14 cellular contexts compared by ENCODE assay signal in genomic region chr16:2779151-2779920, GRCh38. TPM values are rescaled to one million over a fixed set of nuclear protein-coding genes. Genes with fewer than 3 reads are reported as not detected.
DNase-seq lines count a peak whose midpoint lies in the region; ATAC-seq and TF ChIP-seq lines count a peak whose summit lies in the region.
"Had no signal": no experiment of that assay in that cellular context is flagged by ENCODE, and none has a peak within 500 bp of the region (broad histone marks: within the 10 kb centered on the region; RNA-seq: fewer than 3 reads in every experiment).

No MANE protein-coding gene starts in this region.

- no peak overlapping the region for H3K27ac ChIP-seq in CD4-positive, CD25-positive, alpha-beta regulatory T cell (ENCODE audit: insufficient read depth, low read length, poor library complexity, severe bottlenecking)
- H3K27ac ChIP-seq in HEK293 (ENCODE audit: extremely low read depth, low read depth, low read length): no peak overlapping the region

- H3K27me3 Mint-ChIP-seq in CD4-positive, CD25-positive, alpha-beta regulatory T cell: peaks cover 5% of the 10 kb centered on the region
- H3K27me3 Mint-ChIP-seq in activated naive CD8-positive, alpha-beta T cell treated with anti-CD3 and anti-CD28 coated beads for 36 hours: no peaks in the 10 kb centered on the region
- H3K27me3 Mint-ChIP-seq in natural killer cell treated with Interleukin-12 subunit alpha and Interleukin-12 subunit beta and Interleukin-15 and Interleukin-18, amount 100 ng/mL, for 72 hours: no peaks in the 10 kb centered on the region

- H3K4me1 ChIP-seq in CD4-positive, CD25-positive, alpha-beta regulatory T cell (ENCODE audit: control insufficient read depth, insufficient read depth, low read length, poor library complexity, severe bottlenecking): peaks cover 33% of the 10 kb centered on the region
- peaks cover 2% of the 10 kb centered on the region; the same call in 1 of the 2 replicates for H3K4me1 ChIP-seq in HEK293 (ENCODE audit: control insufficient read depth, insufficient read depth, low read length)

- H3K9me3 ChIP-seq in CD4-positive, CD25-positive, alpha-beta regulatory T cell (ENCODE audit: control insufficient read depth in 2 of 2, low read length in 2 of 2): no peaks in the 10 kb centered on the region
- no peaks in the 10 kb centered on the region for H3K9me3 ChIP-seq in HEK293 (ENCODE audit: control insufficient read depth, insufficient read depth, low read depth, low read length)
- H3K9me3 ChIP-seq: ovary had no signal

- POLR2A ChIA-PET in HEK293 (lab: Yijun Ruan, JAX): interaction anchor here (1.0 to 4.2 kb wide), 6 partner anchors 26 to 184 kb away, joined by 3 to 22 read pairs (median 4); partner anchors contain the start of genes FLYWCH1, KREMEN2 and SRRM2

- H3K36me3 Mint-ChIP-seq in CD4-positive, CD25-positive, alpha-beta regulatory T cell: peaks cover 2% of the 10 kb centered on the region
- H3K36me3 Mint-ChIP-seq in activated naive CD8-positive, alpha-beta T cell treated with anti-CD3 and anti-CD28 coated beads for 36 hours: peaks cover 12% of the 10 kb centered on the region
- no peaks in the 10 kb centered on the region for H3K36me3 Mint-ChIP-seq in natural killer cell treated with Interleukin-12 subunit alpha and Interleukin-12 subunit beta and Interleukin-15 and Interleukin-18, amount 100 ng/mL, for 72 hours

- peak overlapping the region; percentile 66 to 99 (median 98) for H3K27ac Mint-ChIP-seq in CD4-positive, CD25-positive, alpha-beta regulatory T cell
- peak overlapping the region; percentile 16 for H3K27ac Mint-ChIP-seq in activated naive CD8-positive, alpha-beta T cell treated with anti-CD3 and anti-CD28 coated beads for 36 hours
- H3K27ac Mint-ChIP-seq in natural killer cell treated with Interleukin-12 subunit alpha and Interleukin-12 subunit beta and Interleukin-15 and Interleukin-18, amount 100 ng/mL, for 72 hours: peak overlapping the region; percentile 93 to 94

- peaks cover 0 to 46% (median 21%) of the 10 kb centered on the region in 4 donors for H3K4me1 Mint-ChIP-seq in CD4-positive, CD25-positive, alpha-beta regulatory T cell
- H3K4me1 Mint-ChIP-seq in activated naive CD8-positive, alpha-beta T cell treated with anti-CD3 and anti-CD28 coated beads for 36 hours: peaks cover 29% of the 10 kb centered on the region
- peaks cover 17 to 23% of the 10 kb centered on the region in 2 donors for H3K4me1 Mint-ChIP-seq in natural killer cell treated with Interleukin-12 subunit alpha and Interleukin-12 subunit beta and Interleukin-15 and Interleukin-18, amount 100 ng/mL, for 72 hours (ENCODE audit: low read depth in 2 of 2)

- peaks cover 11% of the 10 kb centered on the region for H3K36me3 ChIP-seq in CD4-positive, CD25-positive, alpha-beta regulatory T cell (ENCODE audit: control insufficient read depth, insufficient read depth, low read length)
- H3K36me3 ChIP-seq in HEK293 (ENCODE audit: control insufficient read depth in 2 of 2, insufficient read depth in 1 of 2, low read length in 2 of 2): peaks cover 0 to 18% of the 10 kb centered on the region in 2 experiments; a peak in 1 of 3 replicates
- H3K36me3 ChIP-seq: ovary had no signal

- no peak for ATAC-seq in CD4-positive, CD25-positive, alpha-beta regulatory T cell (ENCODE audit: low read depth in 2 of 2)
- ATAC-seq in natural killer cell treated with Interleukin-12 subunit alpha and Interleukin-12 subunit beta and Interleukin-15 and Interleukin-18, amount 100 ng/mL, for 72 hours: no peak
- ATAC-seq in GM19467 (IDR thresholded peaks at IDR 0.05; ENCODE audit: unreplicated experiment): no peak
- no peak for ATAC-seq in GM19452 (IDR thresholded peaks at IDR 0.05; ENCODE audit: unreplicated experiment)
- ATAC-seq: esophagus mucosa had no signal

- DNase-seq in CD4-positive, CD25-positive, alpha-beta regulatory T cell: no peak
- DNase-seq in activated naive CD8-positive, alpha-beta T cell treated with anti-CD3 and anti-CD28 coated beads for 36 hours: no peak
- DNase-seq in natural killer cell treated with Interleukin-12 subunit alpha and Interleukin-12 subunit beta and Interleukin-15 and Interleukin-18, amount 100 ng/mL, for 72 hours (ENCODE audit: low spot score): no peak
- no peak for DNase-seq in D341Med (ENCODE audit: low spot score)
- no peak for DNase-seq in AG08396 (ENCODE audit: low spot score)
- DNase-seq: HFFc6, SHP77 treated with DMSO at 0.1 percent for 48 hours had no signal

- TF ChIP-seq CTCF in HEK293 (tag by site-specific recombination; IDR thresholded peaks at IDR 0.05): 0 out of 2 replicates have a peak, but pooled peaks have one; percentile 23

- peak overlapping the region; percentile 93 to 100 (median 97) for H3K4me3 Mint-ChIP-seq in CD4-positive, CD25-positive, alpha-beta regulatory T cell
- H3K4me3 Mint-ChIP-seq in activated naive CD8-positive, alpha-beta T cell treated with anti-CD3 and anti-CD28 coated beads for 36 hours: no peak overlapping the region
- peak overlapping the region; percentile 30 for H3K4me3 Mint-ChIP-seq in natural killer cell treated with Interleukin-12 subunit alpha and Interleukin-12 subunit beta and Interleukin-15 and Interleukin-18, amount 100 ng/mL, for 72 hours

- CTCF ChIA-PET in HEK293 (lab: Yijun Ruan, JAX): interaction anchor here (0.5 to 2.3 kb wide), 4 partner anchors 25 to 679 kb away, joined by 3 to 11 read pairs (median 4); no protein-coding TSS in a partner anchor

- H3K9me3 Mint-ChIP-seq in CD4-positive, CD25-positive, alpha-beta regulatory T cell: no peaks in the 10 kb centered on the region
- no peaks in the 10 kb centered on the region for H3K9me3 Mint-ChIP-seq in activated naive CD8-positive, alpha-beta T cell treated with anti-CD3 and anti-CD28 coated beads for 36 hours
- no peaks in the 10 kb centered on the region for H3K9me3 Mint-ChIP-seq in natural killer cell treated with Interleukin-12 subunit alpha and Interleukin-12 subunit beta and Interleukin-15 and Interleukin-18, amount 100 ng/mL, for 72 hours
- H3K9me3 Mint-ChIP-seq: HFFc6 had no signal

- no peak overlapping the region for H3K4me3 ChIP-seq in CD4-positive, CD25-positive, alpha-beta regulatory T cell (ENCODE audit: low read depth, low read length)
- no peak overlapping the region for H3K4me3 ChIP-seq in HEK293 (ENCODE audit: low read depth, low read length)
- H3K4me3 ChIP-seq: ovary had no signal

- no peaks in the 10 kb centered on the region for H3K27me3 ChIP-seq in CD4-positive, CD25-positive, alpha-beta regulatory T cell (ENCODE audit: control insufficient read depth, insufficient read depth, low read length)
- H3K27me3 ChIP-seq: ovary had no signal

TF ChIP-seq in HEK293, 187 proteins besides CTCF, POLR2A, EP300 and RAD21:
- 0 out of 2 replicates have a peak, but pooled peaks have one; percentile 12 for TF ChIP-seq ZIC2 (tag by site-specific recombination; IDR thresholded peaks at IDR 0.05)
- TF ChIP-seq OVOL3 (tag by site-specific recombination; IDR thresholded peaks at IDR 0.05): no peak

RNA-seq across cellular contexts. Expression of gene ELOB, which starts 2.3 kb away (rescaled TPM):
- 96.5 TPM for total RNA-seq in CD4-positive, CD25-positive, alpha-beta regulatory T cell
- polyA plus RNA-seq in CD4-positive, CD25-positive, alpha-beta regulatory T cell: 100 to 1,000 TPM; 250 to 359 (median 297) TPM
- 100 to 1,000 TPM; 267 to 291 TPM for total RNA-seq in activated naive CD8-positive, alpha-beta T cell treated with anti-CD3 and anti-CD28 coated beads for 36 hours
- 100 to 1,000 TPM; 196 to 201 TPM for total RNA-seq in natural killer cell treated with Interleukin-12 subunit alpha and Interleukin-12 subunit beta and Interleukin-15 and Interleukin-18, amount 100 ng/mL, for 72 hours

RNA-seq across cellular contexts. Expression of gene PRSS33, which starts 8.0 kb away (rescaled TPM):
- not detected for total RNA-seq in CD4-positive, CD25-positive, alpha-beta regulatory T cell
- polyA plus RNA-seq in CD4-positive, CD25-positive, alpha-beta regulatory T cell: not detected
- under 1 TPM; 0.40 to 0.54 TPM for total RNA-seq in activated naive CD8-positive, alpha-beta T cell treated with anti-CD3 and anti-CD28 coated beads for 36 hours
- not detected for total RNA-seq in natural killer cell treated with Interleukin-12 subunit alpha and Interleukin-12 subunit beta and Interleukin-15 and Interleukin-18, amount 100 ng/mL, for 72 hours
- total RNA-seq: esophagus mucosa, HFFc6, MCF 10A had no signal
- polyA plus RNA-seq: ovary had no signal

RNA-seq across cellular contexts. Expression of gene PRSS41, which starts 18.9 kb away (rescaled TPM):
- not detected for total RNA-seq in CD4-positive, CD25-positive, alpha-beta regulatory T cell
- not detected for polyA plus RNA-seq in CD4-positive, CD25-positive, alpha-beta regulatory T cell
- total RNA-seq in activated naive CD8-positive, alpha-beta T cell treated with anti-CD3 and anti-CD28 coated beads for 36 hours: not detected
- not detected for total RNA-seq in natural killer cell treated with Interleukin-12 subunit alpha and Interleukin-12 subunit beta and Interleukin-15 and Interleukin-18, amount 100 ng/mL, for 72 hours
- total RNA-seq: esophagus mucosa, HFFc6, MCF 10A had no signal
- polyA plus RNA-seq: ovary, thymus had no signal

RNA-seq across cellular contexts. Expression of gene SRRM2, which starts 26.9 kb away (rescaled TPM):
- 1,344 TPM for total RNA-seq in CD4-positive, CD25-positive, alpha-beta regulatory T cell
- polyA plus RNA-seq in CD4-positive, CD25-positive, alpha-beta regulatory T cell: 10 to 100 TPM; 29.8 to 40.2 (median 36.4) TPM
- total RNA-seq in activated naive CD8-positive, alpha-beta T cell treated with anti-CD3 and anti-CD28 coated beads for 36 hours: 100 to 1,000 TPM; 460 to 507 TPM
- 1,000 to 10,000 TPM in 1 of 2 donors, 100 to 1,000 TPM in 1; 569 to 1,109 TPM for total RNA-seq in natural killer cell treated with Interleukin-12 subunit alpha and Interleukin-12 subunit beta and Interleukin-15 and Interleukin-18, amount 100 ng/mL, for 72 hours

RNA-seq across cellular contexts. Expression of gene PRSS21, which starts 37.7 kb away (rescaled TPM):
- total RNA-seq in CD4-positive, CD25-positive, alpha-beta regulatory T cell: not detected
- 1 to 10 TPM in 3 of 4 donors, under 1 TPM in 1; 0.43 to 8.4 (median 4.1) TPM for polyA plus RNA-seq in CD4-positive, CD25-positive, alpha-beta regulatory T cell
- 10 to 100 TPM; 11.2 to 13.1 TPM for total RNA-seq in activated naive CD8-positive, alpha-beta T cell treated with anti-CD3 and anti-CD28 coated beads for 36 hours
- total RNA-seq in natural killer cell treated with Interleukin-12 subunit alpha and Interleukin-12 subunit beta and Interleukin-15 and Interleukin-18, amount 100 ng/mL, for 72 hours: 10 to 100 TPM in 1 of 2 donors, under 1 TPM in 1; 0.53 to 21.5 TPM
- total RNA-seq: HFFc6 had no signal

Comparison
In these comparisons a context has a peak if more than half of its experiments do, and no peak if none do; other contexts are left out.
1. H3K27ac Mint-ChIP-seq: peak in every context shown above with its lines; median percentile 98 in CD4-positive, CD25-positive, alpha-beta regulatory T cell; 94 in natural killer cell treated with Interleukin-12 subunit alpha and Interleukin-12 subunit beta and Interleukin-15 and Interleukin-18, amount 100 ng/mL, for 72 hours; 16 in activated naive CD8-positive, alpha-beta T cell treated with anti-CD3 and anti-CD28 coated beads for 36 hours.